Comparison of ENCODE assay signal across 2 cellular contexts in the genomic region with DNA sequence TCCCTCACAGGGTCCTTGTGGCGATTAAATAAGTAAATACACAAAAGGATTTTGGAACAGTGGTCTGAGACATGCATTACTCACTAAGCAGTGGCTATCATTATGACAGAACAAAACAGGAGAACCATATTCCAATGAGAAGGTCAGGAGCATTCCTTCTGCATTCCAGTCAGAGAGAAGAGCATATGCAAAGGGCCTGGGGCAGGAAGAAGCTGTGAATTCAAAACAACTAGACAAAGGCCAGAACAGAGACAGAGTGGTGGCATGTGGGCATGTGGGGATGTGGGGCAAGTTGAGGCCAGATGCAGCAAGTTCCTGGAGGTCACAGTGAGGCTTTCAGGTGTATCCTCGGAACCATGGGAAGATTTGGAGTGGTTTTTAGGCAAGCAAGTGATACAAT.
TF ChIP-seq lines count a peak whose summit lies in the region.

No MANE protein-coding gene starts in this region.

TF ChIP-seq in GM23338, 12 proteins besides CTCF, POLR2A, EP300 and RAD21:
- TF ChIP-seq, protein P1, sequence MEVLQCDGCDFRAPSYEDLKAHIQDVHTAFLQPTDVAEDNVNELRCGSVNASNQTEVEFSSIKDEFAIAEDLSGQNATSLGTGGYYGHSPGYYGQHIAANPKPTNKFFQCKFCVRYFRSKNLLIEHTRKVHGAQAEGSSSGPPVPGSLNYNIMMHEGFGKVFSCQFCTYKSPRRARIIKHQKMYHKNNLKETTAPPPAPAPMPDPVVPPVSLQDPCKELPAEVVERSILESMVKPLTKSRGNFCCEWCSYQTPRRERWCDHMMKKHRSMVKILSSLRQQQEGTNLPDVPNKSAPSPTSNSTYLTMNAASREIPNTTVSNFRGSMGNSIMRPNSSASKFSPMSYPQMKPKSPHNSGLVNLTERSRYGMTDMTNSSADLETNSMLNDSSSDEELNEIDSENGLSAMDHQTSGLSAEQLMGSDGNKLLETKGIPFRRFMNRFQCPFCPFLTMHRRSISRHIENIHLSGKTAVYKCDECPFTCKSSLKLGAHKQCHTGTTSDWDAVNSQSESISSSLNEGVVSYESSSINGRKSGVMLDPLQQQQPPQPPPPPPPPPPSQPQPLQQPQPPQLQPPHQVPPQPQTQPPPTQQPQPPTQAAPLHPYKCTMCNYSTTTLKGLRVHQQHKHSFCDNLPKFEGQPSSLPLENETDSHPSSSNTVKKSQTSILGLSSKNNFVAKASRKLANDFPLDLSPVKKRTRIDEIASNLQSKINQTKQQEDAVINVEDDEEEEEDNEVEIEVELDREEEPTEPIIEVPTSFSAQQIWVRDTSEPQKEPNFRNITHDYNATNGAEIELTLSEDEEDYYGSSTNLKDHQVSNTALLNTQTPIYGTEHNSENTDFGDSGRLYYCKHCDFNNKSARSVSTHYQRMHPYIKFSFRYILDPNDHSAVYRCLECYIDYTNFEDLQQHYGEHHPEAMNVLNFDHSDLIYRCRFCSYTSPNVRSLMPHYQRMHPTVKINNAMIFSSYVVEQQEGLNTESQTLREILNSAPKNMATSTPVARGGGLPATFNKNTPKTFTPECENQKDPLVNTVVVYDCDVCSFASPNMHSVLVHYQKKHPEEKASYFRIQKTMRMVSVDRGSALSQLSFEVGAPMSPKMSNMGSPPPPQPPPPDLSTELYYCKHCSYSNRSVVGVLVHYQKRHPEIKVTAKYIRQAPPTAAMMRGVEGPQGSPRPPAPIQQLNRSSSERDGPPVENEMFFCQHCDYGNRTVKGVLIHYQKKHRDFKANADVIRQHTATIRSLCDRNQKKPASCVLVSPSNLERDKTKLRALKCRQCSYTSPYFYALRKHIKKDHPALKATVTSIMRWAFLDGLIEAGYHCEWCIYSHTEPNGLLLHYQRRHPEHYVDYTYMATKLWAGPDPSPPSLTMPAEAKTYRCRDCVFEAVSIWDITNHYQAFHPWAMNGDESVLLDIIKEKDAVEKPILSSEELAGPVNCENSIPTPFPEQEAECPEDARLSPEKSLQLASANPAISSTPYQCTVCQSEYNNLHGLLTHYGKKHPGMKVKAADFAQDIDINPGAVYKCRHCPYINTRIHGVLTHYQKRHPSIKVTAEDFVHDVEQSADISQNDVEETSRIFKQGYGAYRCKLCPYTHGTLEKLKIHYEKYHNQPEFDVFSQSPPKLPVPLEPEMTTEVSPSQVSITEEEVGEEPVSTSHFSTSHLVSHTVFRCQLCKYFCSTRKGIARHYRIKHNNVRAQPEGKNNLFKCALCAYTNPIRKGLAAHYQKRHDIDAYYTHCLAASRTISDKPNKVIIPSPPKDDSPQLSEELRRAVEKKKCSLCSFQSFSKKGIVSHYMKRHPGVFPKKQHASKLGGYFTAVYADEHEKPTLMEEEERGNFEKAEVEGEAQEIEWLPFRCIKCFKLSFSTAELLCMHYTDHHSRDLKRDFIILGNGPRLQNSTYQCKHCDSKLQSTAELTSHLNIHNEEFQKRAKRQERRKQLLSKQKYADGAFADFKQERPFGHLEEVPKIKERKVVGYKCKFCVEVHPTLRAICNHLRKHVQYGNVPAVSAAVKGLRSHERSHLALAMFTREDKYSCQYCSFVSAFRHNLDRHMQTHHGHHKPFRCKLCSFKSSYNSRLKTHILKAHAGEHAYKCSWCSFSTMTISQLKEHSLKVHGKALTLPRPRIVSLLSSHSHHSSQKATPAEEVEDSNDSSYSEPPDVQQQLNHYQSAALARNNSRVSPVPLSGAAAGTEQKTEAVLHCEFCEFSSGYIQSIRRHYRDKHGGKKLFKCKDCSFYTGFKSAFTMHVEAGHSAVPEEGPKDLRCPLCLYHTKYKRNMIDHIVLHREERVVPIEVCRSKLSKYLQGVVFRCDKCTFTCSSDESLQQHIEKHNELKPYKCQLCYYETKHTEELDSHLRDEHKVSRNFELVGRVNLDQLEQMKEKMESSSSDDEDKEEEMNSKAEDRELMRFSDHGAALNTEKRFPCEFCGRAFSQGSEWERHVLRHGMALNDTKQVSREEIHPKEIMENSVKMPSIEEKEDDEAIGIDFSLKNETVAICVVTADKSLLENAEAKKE (CRISPR knock-in tag; IDR thresholded peaks at IDR 0.05), result no peak
- TF ChIP-seq EZH2phosphoT487 (IDR thresholded peaks at IDR 0.05; ENCODE audit: unreplicated experiment), result no peak
- TF ChIP-seq REST (IDR thresholded peaks at IDR 0.05; ENCODE audit: unreplicated experiment), result no peak
- no peak for TF ChIP-seq CREB1 (CRISPR knock-in tag; IDR thresholded peaks at IDR 0.05; ENCODE audit: low read depth)
- TF ChIP-seq, protein P2, sequence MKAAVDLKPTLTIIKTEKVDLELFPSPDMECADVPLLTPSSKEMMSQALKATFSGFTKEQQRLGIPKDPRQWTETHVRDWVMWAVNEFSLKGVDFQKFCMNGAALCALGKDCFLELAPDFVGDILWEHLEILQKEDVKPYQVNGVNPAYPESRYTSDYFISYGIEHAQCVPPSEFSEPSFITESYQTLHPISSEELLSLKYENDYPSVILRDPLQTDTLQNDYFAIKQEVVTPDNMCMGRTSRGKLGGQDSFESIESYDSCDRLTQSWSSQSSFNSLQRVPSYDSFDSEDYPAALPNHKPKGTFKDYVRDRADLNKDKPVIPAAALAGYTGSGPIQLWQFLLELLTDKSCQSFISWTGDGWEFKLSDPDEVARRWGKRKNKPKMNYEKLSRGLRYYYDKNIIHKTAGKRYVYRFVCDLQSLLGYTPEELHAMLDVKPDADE (IDR thresholded peaks at IDR 0.05), result no peak
- no peak for TF ChIP-seq ZNF331 (CRISPR knock-in tag; IDR thresholded peaks at IDR 0.05; ENCODE audit: low read depth)
- TF ChIP-seq NANOG (IDR thresholded peaks at IDR 0.05; ENCODE audit: borderline replicate concordance), result no peak

TF ChIP-seq in WTC11, 78 proteins besides CTCF, POLR2A, EP300 and RAD21 (continued from another document):
- TF ChIP-seq ZSCAN18 (CRISPR knock-in tag; IDR thresholded peaks at IDR 0.05) (no peak), OVOL2 (CRISPR knock-in tag; IDR thresholded peaks at IDR 0.05; ENCODE audit: borderline replicate concordance) (no peak)
